ENCODE assay signal across 17 cellular contexts in the genomic region with DNA sequence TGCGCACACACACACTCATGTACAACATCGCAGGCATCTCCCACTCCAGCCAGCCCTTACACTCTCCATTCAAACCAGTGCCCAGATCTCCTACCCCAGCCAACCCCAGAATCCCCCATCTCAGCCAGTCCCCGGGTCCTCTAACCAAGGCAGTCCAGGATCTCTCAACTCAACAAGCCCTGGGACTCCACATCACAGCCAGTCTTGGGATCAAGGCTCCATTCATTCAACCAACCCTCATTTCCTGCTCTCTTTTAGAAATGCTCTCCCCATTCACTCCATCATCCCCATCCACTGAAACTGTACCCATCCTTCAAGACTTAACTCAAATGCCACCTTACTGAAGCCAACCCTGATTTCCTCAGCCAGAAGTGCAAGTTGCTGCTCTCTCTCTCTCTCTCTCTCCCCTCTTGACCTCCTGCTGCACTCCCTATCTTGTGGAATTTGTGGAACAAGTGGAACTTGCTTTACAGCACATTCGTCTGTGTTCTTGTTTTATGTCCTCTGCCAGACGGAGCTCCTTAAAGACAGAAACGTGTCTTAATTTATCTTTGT. TPM values are rescaled to one million over a fixed set of nuclear protein-coding genes. Genes with fewer than 3 reads are reported as not detected.
DNase-seq lines count a peak whose midpoint lies in the region; ATAC-seq, FAIRE-seq and TF ChIP-seq lines count a peak whose summit lies in the region.
"Had no signal": no experiment of that assay in that cellular context is flagged by ENCODE, and none has a peak within 500 bp of the region (broad histone marks: within the 10 kb centered on the region; RNA-seq: fewer than 3 reads in every experiment).

No MANE protein-coding gene starts in this region.

- H3K9me3 ChIP-seq in IMR-90 (ENCODE audit: control insufficient read depth, insufficient read depth, low read length) (no peaks in the 10 kb centered on the region), H1 (ENCODE audit: insufficient read depth in 2 of 2, low read depth in 1 of 2, low read length in 1 of 2) (no peaks in the 10 kb centered on the region)
- H3K9me3 ChIP-seq: neutrophil, Peyer's patch, spleen, tibial nerve had no signal

- H2BK20ac ChIP-seq in IMR-90 (ENCODE audit: low read depth, low read length) (no peak overlapping the region), H1 (ENCODE audit: low read length) (peak overlapping the region; percentile 55; the same call in 1 of the 2 replicates)

- H3K4me1 ChIP-seq in IMR-90 (ENCODE audit: control insufficient read depth, insufficient read depth, low read length) (no peaks in the 10 kb centered on the region), H1 (replicated peaks in 1 of 4; ENCODE audit: control insufficient read depth in 3 of 4, insufficient read depth in 4 of 4, low read length in 3 of 4) (peaks cover 3 to 22% (median 8%) of the 10 kb centered on the region in 4 experiments)

- no peaks in the 10 kb centered on the region for H3K36me3 Mint-ChIP-seq in activated CD4-positive, alpha-beta T cell treated with anti-CD3 and anti-CD28 coated beads for 36 hours (ENCODE audit: low read depth)

- POLR2A ChIA-PET in activated CD4-positive, alpha-beta T cell treated with anti-CD3 and anti-CD28 coated beads for 36 hours (lab: Charles Lee) = no interaction called here
- POLR2A ChIA-PET in IMR-90 (lab: Charles Lee; ENCODE audit: unreplicated experiment) = no interaction called here
- POLR2A ChIA-PET in H1 (lab: Charles Lee; ENCODE audit: partially characterized antibody) = no interaction called here

- dilution Hi-C loops in IMR-90 (cut with HindIII; ENCODE audit: low sequenced_read_pairs, unreplicated experiment) = no loop called here

- WGBS in IMR-90 (ENCODE audit: extremely low coverage in 2 of 2, insufficient read length in 1 of 2), 2 experiments = 30% methylated on average over 1 of the region's 6 CpGs; no CpG with 5 or more reads in 1 of the 2 experiments
- 15% methylated on average over 4 of the region's 6 CpGs; no CpG with 5 or more reads in 1 of the 2 experiments for WGBS in H1 (ENCODE audit: extremely low coverage in 1 of 2, insufficient coverage in 1 of 2, insufficient read length in 1 of 2, insufficient replicate concordance in 2 of 2, low coverage in 1 of 2, low lambda C conversion rate in 2 of 2, missing lambda C conversion rate in 1 of 2), 2 experiments

- CTCF ChIA-PET in activated CD4-positive, alpha-beta T cell treated with anti-CD3 and anti-CD28 coated beads for 36 hours (lab: Charles Lee) = no interaction called here
- CTCF ChIA-PET in IMR-90 (lab: Yijun Ruan, JAX) (no interaction called here), H1 (lab: Charles Lee; ENCODE audit: partially characterized antibody) (interaction anchor here (1.2 to 3.1 kb wide), 3 partner anchors 33 to 155 kb away, joined by 3 to 9 read pairs (median 7); no protein-coding TSS in a partner anchor)

- H3K4ac ChIP-seq in IMR-90 (ENCODE audit: low read depth, low read length) = no peak overlapping the region
- H3K4ac ChIP-seq in H1 (replicated peaks; ENCODE audit: insufficient read length, low read depth, low read length) = no peak overlapping the region

- TF ChIP-seq CTCF in IMR-90 (conservative IDR thresholded peaks at IDR 0.05; ENCODE audit: low read depth, low read length) (no peak), H1 (IDR thresholded peaks at IDR 0.05; ENCODE audit: control extremely low read depth in 1 of 3, insufficient read depth in 1 of 3, low read depth in 1 of 3, low read length in 3 of 3) (no peak), omental fat pad (IDR thresholded peaks at IDR 0.05) (no peak), brain microvascular endothelial cell (IDR thresholded peaks at IDR 0.05; ENCODE audit: low read depth, low read length, missing control alignments) (no peak)

- H3K56ac ChIP-seq in IMR-90 (ENCODE audit: extremely low read depth, insufficient read depth, low read length) = no peak overlapping the region
- no peak overlapping the region for H3K56ac ChIP-seq in H1 (replicated peaks; ENCODE audit: insufficient read length, low read depth, low read length)

- no peak overlapping the region for H3K9ac ChIP-seq in IMR-90 (ENCODE audit: low read depth, low read length)
- no peak overlapping the region for H3K9ac ChIP-seq in H1 (replicated peaks in 1 of 4; ENCODE audit: extremely low read depth in 1 of 4, low read depth in 3 of 4, low read length in 3 of 4)

- H2AK9ac ChIP-seq in IMR-90 (replicated peaks; ENCODE audit: low read depth, low read length, poor library complexity) = peak overlapping the region; percentile 76

- H3K14ac ChIP-seq in IMR-90 (replicated peaks; ENCODE audit: low read depth, low read length) (no peak overlapping the region), H1 (ENCODE audit: insufficient read length) (no peak overlapping the region)

- no peak overlapping the region for H3K23ac ChIP-seq in IMR-90 (ENCODE audit: low read depth, low read length)
- H3K23ac ChIP-seq in H1 (ENCODE audit: insufficient read length) = no peak overlapping the region

- no TSS peak for BruUV-seq in IMR-90 (replicated peaks; lab: Mats Ljungman, UMichigan)

- H2BK15ac ChIP-seq in IMR-90 (ENCODE audit: low read depth, low read length) = no peak overlapping the region
- H2BK15ac ChIP-seq in H1 (ENCODE audit: low read length) = no peak overlapping the region

- intact Hi-C loops in activated CD4-positive, alpha-beta T cell treated with anti-CD3 and anti-CD28 coated beads for 36 hours (cut with DNase I, micrococcal nuclease) = no loop called here
- intact Hi-C loops in IMR-90 (cut with micrococcal nuclease) = loop anchor here (5.0 to 10.0 kb wide), 2 partner anchors 77 to 1405 kb away; no protein-coding TSS in a partner anchor
- intact Hi-C loops in head of caudate nucleus (cut with DNase I) = no loop called here

- no peaks in the 10 kb centered on the region for H3K9me3 Mint-ChIP-seq in activated CD4-positive, alpha-beta T cell treated with anti-CD3 and anti-CD28 coated beads for 36 hours (ENCODE audit: low read depth)

- peaks cover 13% of the 10 kb centered on the region; the same call in 1 of the 2 replicates for H3K23me2 ChIP-seq in H1 (ENCODE audit: low read depth, low read length)

- peaks cover 42% of the 10 kb centered on the region for H3K27me3 Mint-ChIP-seq in activated CD4-positive, alpha-beta T cell treated with anti-CD3 and anti-CD28 coated beads for 36 hours

- no peak for TF ChIP-seq EP300 in H1 (IDR thresholded peaks at IDR 0.05; ENCODE audit: borderline replicate concordance in 1 of 2, low read depth in 2 of 2, low read length in 2 of 2)

- TF ChIP-seq POLR2A in IMR-90 (IDR thresholded peaks at IDR 0.05; ENCODE audit: low read depth, low read length) (no peak), H1 (IDR thresholded peaks at IDR 0.05; ENCODE audit: control extremely low read depth in 1 of 2, low read depth in 2 of 2, low read length in 2 of 2) (no peak)

- H4K91ac ChIP-seq in IMR-90 (ENCODE audit: insufficient read depth, low read depth, low read length) (no peak overlapping the region), H1 (replicated peaks; ENCODE audit: insufficient read length, low read length) (no peak overlapping the region)

- H2AK5ac ChIP-seq in IMR-90 (ENCODE audit: low read depth, low read length) = no peak overlapping the region
- no peak overlapping the region for H2AK5ac ChIP-seq in H1 (ENCODE audit: low read depth, low read length)

- H3K18ac ChIP-seq in IMR-90 (ENCODE audit: low read depth, low read length) = no peak overlapping the region
- H3K18ac ChIP-seq in H1 (ENCODE audit: extremely low read depth, low read length) = peak overlapping the region; percentile 19; the same call in 1 of the 2 replicates

- TF ChIP-seq RAD21 in IMR-90 (IDR thresholded peaks at IDR 0.05; ENCODE audit: low read length) (no peak), H1 (IDR thresholded peaks at IDR 0.05 in 1 of 2, conservative IDR thresholded peaks at IDR 0.05 in 1 of 2; ENCODE audit: low read depth in 2 of 2, low read length in 2 of 2) (no peak)

- H3K4me2 ChIP-seq in IMR-90 (ENCODE audit: low read depth, low read length) (no peak overlapping the region), H1 (ENCODE audit: insufficient read depth in 1 of 2, low read depth in 2 of 2, low read length in 2 of 2) (peak overlapping the region; percentile 65 to 84)

- H3K4me1 Mint-ChIP-seq in activated CD4-positive, alpha-beta T cell treated with anti-CD3 and anti-CD28 coated beads for 36 hours = peaks cover 10% of the 10 kb centered on the region

- 0 out of 2 replicates have a peak overlapping the region, but pooled peaks have one; percentile 27 for H2BK12ac ChIP-seq in H1 (ENCODE audit: low read depth, low read length)

- DNase-seq in activated CD4-positive, alpha-beta T cell treated with anti-CD3 and anti-CD28 coated beads for 36 hours = no peak
- no peak for DNase-seq in activated CD4-positive, alpha-beta T cell treated with anti-CD3 and anti-CD28 coated beads for 48 hours
- DNase-seq in IMR-90 (no peak), H1 (ENCODE audit: low read depth in 1 of 2, low spot score in 2 of 2) (no peak), omental fat pad (ENCODE audit: low spot score) (no peak), head of caudate nucleus (no peak), brain microvascular endothelial cell (no peak)
- DNase-seq: left cardiac atrium, NCI-H1436 treated with DMSO at 0.1 percent for 48 hours, Peyer's patch, spleen had no signal

- peak overlapping the region; percentile 34 for H2AFZ ChIP-seq in IMR-90 (replicated peaks; ENCODE audit: low read length, poor library complexity)
- no peak overlapping the region; the same call in 1 of the 2 replicates for H2AFZ ChIP-seq in H1 (ENCODE audit: low read length)

- no peaks in the 10 kb centered on the region for H4K20me1 ChIP-seq in IMR-90 (ENCODE audit: insufficient read depth, low read length)
- H4K20me1 ChIP-seq in H1 (replicated peaks in 1 of 2; ENCODE audit: control insufficient read depth in 1 of 2, insufficient read depth in 2 of 2, low read length in 2 of 2) = no peaks in the 10 kb centered on the region

- no peaks in the 10 kb centered on the region for H3K79me1 ChIP-seq in IMR-90 (ENCODE audit: low read depth in 1 of 2, low read length in 2 of 2)
- H3K79me1 ChIP-seq in H1 (ENCODE audit: low read depth, low read length) = no peaks in the 10 kb centered on the region

- in situ Hi-C loops in IMR-90 (cut with MboI; ENCODE audit: low sequenced_read_pairs) (no loop called here), brain microvascular endothelial cell (cut with HindIII; ENCODE audit: low pct_ligation_motif_present, low sequenced_read_pairs) (no loop called here)

- H3K27me3 ChIP-seq in IMR-90 (ENCODE audit: control insufficient read depth, insufficient read depth, low read length) (peaks cover 70% of the 10 kb centered on the region), H1 (replicated peaks in 1 of 4; ENCODE audit: control insufficient read depth in 3 of 4, extremely low read depth in 1 of 4, insufficient read depth in 3 of 4, low read length in 3 of 4) (peaks cover 1 to 29% (median 16%) of the 10 kb centered on the region in 4 experiments; a peak in 6 of 7 replicates), brain microvascular endothelial cell (replicated peaks) (peaks cover 65% of the 10 kb centered on the region)

- no peak overlapping the region for H3K27ac Mint-ChIP-seq in activated CD4-positive, alpha-beta T cell treated with anti-CD3 and anti-CD28 coated beads for 36 hours

- no peak overlapping the region for H4K5ac ChIP-seq in IMR-90 (ENCODE audit: low read depth, low read length)
- H4K5ac ChIP-seq in H1 (ENCODE audit: insufficient read length, low read depth, low read length) = no peak overlapping the region

- no peak overlapping the region for H3K4me3 ChIP-seq in IMR-90 (ENCODE audit: insufficient read depth, low read depth, low read length)
- peak overlapping the region in 2 of 4 experiments; percentile 37 to 69; a peak in 4 of 8 replicates for H3K4me3 ChIP-seq in H1 (ENCODE audit: extremely low read depth in 1 of 4, insufficient read depth in 2 of 4, low read depth in 3 of 4, low read length in 4 of 4)
- no peak overlapping the region for H3K4me3 ChIP-seq in brain microvascular endothelial cell (ENCODE audit: low read depth, low read length)

- H3K36me3 ChIP-seq in IMR-90 (ENCODE audit: control insufficient read depth, insufficient read depth, low read length) = no peaks in the 10 kb centered on the region
- H3K36me3 ChIP-seq in H1 (ENCODE audit: control insufficient read depth in 2 of 4, insufficient read depth in 4 of 4, low read length in 3 of 4) = no peaks in the 10 kb centered on the region
- no peaks in the 10 kb centered on the region for H3K36me3 ChIP-seq in brain microvascular endothelial cell (replicated peaks)
- H3K36me3 ChIP-seq: neutrophil, Peyer's patch, spleen, tibial nerve had no signal

- H4K8ac ChIP-seq in IMR-90 (ENCODE audit: low read depth in 2 of 2, low read length in 2 of 2) (no peak overlapping the region), H1 (ENCODE audit: extremely low read depth, insufficient read depth, low read length) (no peak overlapping the region)

- H3K27ac ChIP-seq in IMR-90 (ENCODE audit: insufficient read depth, low read length) (no peak overlapping the region), H1 (ENCODE audit: low read depth, low read length) (no peak overlapping the region), brain microvascular endothelial cell (no peak overlapping the region)
- H3K27ac ChIP-seq: neutrophil, Peyer's patch, spleen, tibial nerve had no signal

- FAIRE-seq in H1 (lab: Jason Lieb, UNC) = peak; percentile 74
- FAIRE-seq: A204.1, D721Med, endometrium had no signal

- H3K4me3 Mint-ChIP-seq in activated CD4-positive, alpha-beta T cell treated with anti-CD3 and anti-CD28 coated beads for 36 hours = peak overlapping the region; percentile 45

- ATAC-seq in activated CD4-positive, alpha-beta T cell treated with anti-CD3 and anti-CD28 coated beads for 36 hours = no peak
- ATAC-seq in IMR-90 (ENCODE audit: low read depth) (no peak), omental fat pad (ENCODE audit: low FRiP score) (peak; percentile 28), GM19467 (IDR thresholded peaks at IDR 0.05; ENCODE audit: unreplicated experiment) (no peak)

- H3K9me1 ChIP-seq in IMR-90 (ENCODE audit: insufficient read depth, low read length) = 0 out of 2 replicates have a peak, but pooled peaks cover 3% of the 10 kb centered on the region

- H2BK5ac ChIP-seq in IMR-90 (ENCODE audit: low read depth, low read length, poor library complexity, severe bottlenecking) (no peak overlapping the region), H1 (ENCODE audit: low read depth, low read length) (peak overlapping the region; percentile 78; the same call in 1 of the 2 replicates)

- H2BK120ac ChIP-seq in IMR-90 (ENCODE audit: low read depth, low read length) (no peak overlapping the region), H1 (replicated peaks; ENCODE audit: low read depth, low read length) (peak overlapping the region; percentile 64)

- H3K79me2 ChIP-seq in H1 (ENCODE audit: control insufficient read depth in 1 of 2, insufficient read depth in 2 of 2, low read length in 2 of 2) = peaks cover 5 to 29% of the 10 kb centered on the region in 2 experiments; a peak in 3 of 4 replicates

RNA-seq across cellular contexts. Expression of a gene that starts 40.6 kb away (rescaled TPM):
- under 1 TPM; 0.21 TPM for total RNA-seq in activated CD4-positive, alpha-beta T cell treated with anti-CD3 and anti-CD28 coated beads for 36 hours
- total RNA-seq in IMR-90 (2012; rRNA removed) = 2.5 and 3.9 TPM in 2 replicates
- 11.4 and 13.0 TPM in 2 replicates for polyA plus RNA-seq in IMR-90 (2012; rRNA removed)
- 11.5 and 14.2 TPM in 2 replicates for polyA plus RNA-seq in IMR-90 (2012; cell fraction: cytosol; rRNA removed)
- 17.3 and 23.1 TPM in 2 replicates for polyA plus RNA-seq in IMR-90 (2012; cell fraction: nucleus; rRNA removed; ENCODE audit: low replicate concordance)
- 48.5 and 54.9 TPM in 2 replicates for total RNA-seq in H1 (2021; fragmentation: NEBNext Ultra II Directional; extraction: Animal tissue kit (Norgen Biotek cat#: 25700))
- polyA plus RNA-seq in H1 (2011; rRNA removed) = 6.1 and 11.6 TPM in 2 replicates
- 5.7 TPM for polyA plus RNA-seq in H1 (2011; cell fraction: cytosol; rRNA removed)
- 35.1 TPM for polyA plus RNA-seq in H1 (2011; cell fraction: nucleus; rRNA removed)
- 15.3 to 18.0 TPM (median 16.2 TPM) in 4 replicates for polyA plus RNA-seq in H1 (2012, experiment 1 of 2)
- 9.0 TPM for polyA plus RNA-seq in H1 (2012, experiment 2 of 2)
- polyA plus RNA-seq in H1 (2013, experiment 1 of 2) = 29.9 TPM
- polyA plus RNA-seq in H1 (2013, experiment 2 of 2) = 31.2 TPM
- polyA minus RNA-seq in H1 (2011; rRNA and poly(A)+ RNA removed) = 8.6 and 14.4 TPM in 2 replicates
- polyA minus RNA-seq in H1 (2011; cell fraction: cytosol; rRNA and poly(A)+ RNA removed) = 8.1 TPM
- 13.4 TPM for polyA minus RNA-seq in H1 (2011; cell fraction: nucleus; rRNA and poly(A)+ RNA removed)
- total RNA-seq in omental fat pad = 10 to 100 TPM; 12.2 to 14.8 (median 14.0) TPM
